In genomic region chr11:18315893-18316292, GRCh38 we compare ENCODE assay signal across 1 cellular context.
A peak's percentile ranks its signal among the peaks of the same experiment; 100 is the strongest.
TF ChIP-seq lines count a peak whose summit lies in the region.

No MANE protein-coding gene starts in this region.

TF ChIP-seq in HepG2, 621 proteins besides CTCF, POLR2A, EP300 and RAD21:
- TF ChIP-seq ZNF121 (CRISPR knock-in tag; IDR thresholded peaks at IDR 0.05) (peak; percentile 88), ZFY (CRISPR knock-in tag; IDR thresholded peaks at IDR 0.05) (no peak), ZNF335 (CRISPR knock-in tag; IDR thresholded peaks at IDR 0.05) (no peak)
